ENCODE assay signal across 17 cellular contexts in the genomic region with DNA sequence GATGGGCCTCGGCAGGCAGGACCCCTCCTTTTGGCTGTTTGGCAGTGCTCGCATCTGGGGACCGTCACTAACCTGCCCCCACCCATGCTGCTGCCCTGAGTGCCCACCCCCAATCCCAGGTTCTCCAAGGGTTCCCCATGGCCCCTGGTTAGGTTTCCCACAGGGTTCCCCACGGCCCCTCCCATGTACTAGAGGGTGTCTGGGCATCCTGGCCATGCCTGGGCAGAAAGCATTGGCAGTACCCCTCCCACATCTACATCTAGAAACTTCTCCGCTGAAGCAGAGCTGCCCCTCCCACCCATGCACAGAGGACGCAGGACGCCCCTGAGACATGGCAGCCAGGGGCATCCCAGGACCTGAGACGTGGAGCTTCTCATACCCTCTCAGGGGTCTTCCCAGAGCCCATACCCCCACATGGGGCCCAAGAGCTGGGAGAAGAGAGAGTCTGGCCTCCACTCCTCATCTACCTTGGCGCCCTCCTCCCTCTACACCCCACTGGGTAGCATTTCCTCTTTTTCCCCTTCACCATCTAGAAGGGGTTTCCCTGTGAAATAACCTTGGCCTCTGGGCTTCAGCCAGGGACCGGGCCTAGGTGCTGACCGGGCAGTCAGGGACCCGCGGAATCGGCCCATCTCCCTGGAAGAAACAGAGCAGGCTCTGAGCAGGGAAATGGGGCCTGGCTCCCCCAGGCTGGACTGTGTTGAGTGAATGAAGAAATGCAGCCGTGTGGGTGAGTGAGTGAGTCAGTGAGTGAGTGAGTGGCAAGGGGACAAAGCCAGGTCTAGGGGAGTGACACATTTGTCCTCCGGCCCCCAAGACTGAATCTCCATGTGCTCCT.
A peak's percentile ranks its signal among the peaks of the same experiment; 100 is the strongest.
DNase-seq lines count a peak whose midpoint lies in the region; ATAC-seq and TF ChIP-seq lines count a peak whose summit lies in the region.
"Had no signal": no experiment of that assay in that cellular context is flagged by ENCODE, and none has a peak within 500 bp of the region (broad histone marks: within the 10 kb centered on the region; RNA-seq: fewer than 3 reads in every experiment).

No MANE protein-coding gene starts in this region.

- H3K4me3 Mint-ChIP-seq in activated T-cell treated with anti-CD3 and anti-CD28 coated beads, Interleukin-2, amount 50 U/mL, for 24 hours, result no peak overlapping the region
- H3K4me3 Mint-ChIP-seq: CD4-positive, alpha-beta T cell; H9 had no signal

- no peak for TF ChIP-seq CTCF in upper lobe of right lung (IDR thresholded peaks at IDR 0.05)

- ATAC-seq in upper lobe of right lung, result no peak
- ATAC-seq: A549, HepG2 had no signal

- H3K36me3 ChIP-seq in upper lobe of right lung, result no peaks in the 10 kb centered on the region

- H3K36me3 Mint-ChIP-seq in activated T-cell treated with anti-CD3 and anti-CD28 coated beads, Interleukin-2, amount 50 U/mL, for 24 hours (ENCODE audit: low read depth), result no peaks in the 10 kb centered on the region

- no peak overlapping the region for H3K27ac Mint-ChIP-seq in activated T-cell treated with anti-CD3 and anti-CD28 coated beads, Interleukin-2, amount 50 U/mL, for 24 hours
- H3K27ac Mint-ChIP-seq: CD4-positive, alpha-beta T cell; H9 had no signal

- peaks cover 15% of the 10 kb centered on the region for H3K27me3 Mint-ChIP-seq in activated T-cell treated with anti-CD3 and anti-CD28 coated beads, Interleukin-2, amount 50 U/mL, for 24 hours

- H3K27ac ChIP-seq in upper lobe of right lung, result no peak overlapping the region
- H3K27ac ChIP-seq: 22Rv1, A549, C4-2B had no signal

- intact Hi-C loops in posterior vena cava (cut with DNase I) (no loop called here), upper lobe of right lung (cut with DNase I) (no loop called here)

- H3K4me1 ChIP-seq in upper lobe of right lung, result no peaks in the 10 kb centered on the region
- H3K4me1 ChIP-seq: A549 had no signal

- peaks cover 11% of the 10 kb centered on the region for H3K9me3 Mint-ChIP-seq in activated T-cell treated with anti-CD3 and anti-CD28 coated beads, Interleukin-2, amount 50 U/mL, for 24 hours
- H3K9me3 Mint-ChIP-seq: CD4-positive, alpha-beta T cell had no signal

- H3K27me3 ChIP-seq in upper lobe of right lung, result peaks cover 5% of the 10 kb centered on the region

- no peaks in the 10 kb centered on the region for H3K4me1 Mint-ChIP-seq in activated T-cell treated with anti-CD3 and anti-CD28 coated beads, Interleukin-2, amount 50 U/mL, for 24 hours (ENCODE audit: low read depth)

- H3K4me3 ChIP-seq in upper lobe of right lung, result no peak overlapping the region
- H3K4me3 ChIP-seq: A549 had no signal

- peak; percentile 6 for DNase-seq in activated T-cell treated with anti-CD3 and anti-CD28 coated beads, Interleukin-2, amount 50 U/mL, for 24 hours
- DNase-seq in activated T-cell treated with anti-CD3 and anti-CD28 coated beads, Interleukin-2, amount 50 U/mL, for 1 hour, result no peak
- DNase-seq in RPMI8226 (peak; percentile 31), posterior vena cava (ENCODE audit: low spot score) (peak; percentile 62), upper lobe of right lung (peak; percentile 57), NCI-H510A (lab: John Stamatoyannopoulos, UW) (no peak), HuH-7.5 (ENCODE audit: low spot score) (no peak)
- DNase-seq: AML-193; CD4-positive, alpha-beta T cell; DMS153; DMS79; GDM1; H9 had no signal

- H3K9me3 ChIP-seq in upper lobe of right lung, result no peaks in the 10 kb centered on the region
- H3K9me3 ChIP-seq: A549 had no signal

Comparison
In these comparisons a context has a peak if more than half of its experiments do, and no peak if none do; other contexts are left out.
1. DNase-seq: peak in activated T-cell treated with anti-CD3 and anti-CD28 coated beads, Interleukin-2, amount 50 U/mL, for 24 hours (single experiment), RPMI8226 (single experiment), posterior vena cava (single experiment) and upper lobe of right lung (single experiment); none in activated T-cell treated with anti-CD3 and anti-CD28 coated beads, Interleukin-2, amount 50 U/mL, for 1 hour (single experiment), NCI-H510A (single experiment) and HuH-7.5 (single experiment).